ENCODE assay signal across 16 cellular contexts in genomic region chr9:130598188-130598587, GRCh38. TPM values are rescaled to one million over a fixed set of nuclear protein-coding genes. Genes with fewer than 3 reads are reported as not detected.
DNase-seq lines count a peak whose midpoint lies in the region; ATAC-seq, FAIRE-seq and TF ChIP-seq lines count a peak whose summit lies in the region.
"Had no signal": no experiment of that assay in that cellular context is flagged by ENCODE, and none has a peak within 500 bp of the region (broad histone marks: within the 10 kb centered on the region; RNA-seq: fewer than 3 reads in every experiment).

No MANE protein-coding gene starts in this region.

- TF ChIP-seq POLR2A in K562 (conservative IDR thresholded peaks at IDR 0.05) (no peak), HepG2 (IDR thresholded peaks at IDR 0.05; ENCODE audit: insufficient read depth in 1 of 2, low read depth in 2 of 2, low read length in 2 of 2) (no peak)

- ATAC-seq in K562 (no peak), HepG2 (peak; percentile 73), GM18873 (IDR thresholded peaks at IDR 0.05; ENCODE audit: low FRiP score, unreplicated experiment) (no peak), lower lobe of right lung (no peak), GM18868 (IDR thresholded peaks at IDR 0.05; ENCODE audit: unreplicated experiment) (no peak)

- H3K9me1 ChIP-seq in K562 (ENCODE audit: control insufficient read depth, insufficient read depth, low read length): no peaks in the 10 kb centered on the region

- no peak overlapping the region for H3K9ac ChIP-seq in K562 (ENCODE audit: insufficient read depth in 1 of 2, low read depth in 2 of 2, low read length in 2 of 2)
- H3K9ac ChIP-seq in HepG2 (ENCODE audit: insufficient read depth, low read depth, low read length): no peak overlapping the region
- H3K9ac ChIP-seq: BLaER1 had no signal

- no TSS peak for BruUV-seq in K562 (replicated peaks; lab: Mats Ljungman, UMichigan)
- no TSS peak for BruUV-seq in HepG2 (replicated peaks; lab: Mats Ljungman, UMichigan)

- 94% methylated on average over 5 of the region's 5 CpGs for WGBS in K562 (ENCODE audit: insufficient coverage, low coverage, missing lambda C conversion rate)
- WGBS in HepG2 (ENCODE audit: low lambda C conversion rate): 22% methylated on average over 5 of the region's 5 CpGs

- no peak for TF ChIP-seq CTCF in K562 (IDR thresholded peaks at IDR 0.05 in 2 of 3, conservative IDR thresholded peaks at IDR 0.05 in 1 of 3; ENCODE audit: insufficient read depth in 2 of 3, low read depth in 1 of 3, low read length in 3 of 3)
- TF ChIP-seq CTCF in HepG2 (CRISPR knock-in tag; IDR thresholded peaks at IDR 0.05): no peak
- no peak for TF ChIP-seq CTCF in lower lobe of right lung (IDR thresholded peaks at IDR 0.05)

- H3K79me2 ChIP-seq in K562 (ENCODE audit: control insufficient read depth, insufficient read depth, low read length): peaks cover 11% of the 10 kb centered on the region
- peaks cover 15% of the 10 kb centered on the region for H3K79me2 ChIP-seq in HepG2 (ENCODE audit: insufficient read depth, low read length)

- TF ChIP-seq RAD21 in K562 (CRISPR knock-in tag; conservative IDR thresholded peaks at IDR 0.05 in 1 of 2, IDR thresholded peaks at IDR 0.05 in 1 of 2) (no peak), HepG2 (CRISPR knock-in tag; IDR thresholded peaks at IDR 0.05) (no peak)

- peaks cover 5% of the 10 kb centered on the region; the same call in 1 of the 2 replicates for H4K20me1 ChIP-seq in K562 (replicated peaks; ENCODE audit: control insufficient read depth, insufficient read depth, low read length)
- H4K20me1 ChIP-seq in HepG2 (ENCODE audit: insufficient read depth, low read length): no peaks in the 10 kb centered on the region

- H2AFZ ChIP-seq in K562 (ENCODE audit: low read depth, low read length) (no peak overlapping the region), HepG2 (ENCODE audit: low read length) (no peak overlapping the region)

- in situ Hi-C loops in K562 (cut with MboI): no loop called here
- in situ Hi-C loops in HepG2 (cut with HindIII; ENCODE audit: extremely low pct_ligation_motif_present, low pct_unique_long_range_greater_than_20kb): no loop called here

- DNase-seq in NOMO-1 (lab: John Stamatoyannopoulos, UW; ENCODE audit: unreplicated experiment in 2 of 2): peak; percentile 1 to 6
- no peak for DNase-seq in NOMO-1 treated with DMSO at 0.1 percent for 48 hours (lab: John Stamatoyannopoulos, UW; ENCODE audit: unreplicated experiment)
- DNase-seq in K562 (ENCODE audit: extremely low read depth in 1 of 4, low spot score in 3 of 4): no peak
- DNase-seq in HepG2 (ENCODE audit: low spot score): peak; percentile 60
- no peak for DNase-seq in lower lobe of right lung
- DNase-seq: AML-193; CD8-positive, alpha-beta memory T cell; DMS53; GF-D8; HCEC 1CT; HFFc6; KG1 had no signal

- H3K4me3 ChIP-seq in K562 (no peak overlapping the region), HepG2 (replicated peaks in 1 of 3; ENCODE audit: insufficient read depth in 1 of 3, low read depth in 2 of 3, low read length in 3 of 3) (no peak overlapping the region), lower lobe of right lung (no peak overlapping the region)
- H3K4me3 ChIP-seq: BLaER1 had no signal

- H3K27ac ChIP-seq in K562 (ENCODE audit: extremely low read depth, low read depth, low read length) (no peak overlapping the region), HepG2 (ENCODE audit: extremely low read length, insufficient read depth, low read length) (peak overlapping the region; percentile 72), lower lobe of right lung (no peak overlapping the region)
- H3K27ac ChIP-seq: 22Rv1, BLaER1 had no signal

- H3K36me3 ChIP-seq in K562 (ENCODE audit: control insufficient read depth, insufficient read depth, low read length) (peaks cover 71% of the 10 kb centered on the region), HepG2 (replicated peaks in 1 of 2; ENCODE audit: control insufficient read depth in 1 of 2, insufficient read depth in 2 of 2, low read length in 2 of 2) (peaks cover 6 to 38% of the 10 kb centered on the region in 2 experiments), lower lobe of right lung (peaks cover 76% of the 10 kb centered on the region)

- H3K4me2 ChIP-seq in K562 (ENCODE audit: insufficient read depth, low read length) (no peak overlapping the region), HepG2 (ENCODE audit: low read depth, low read length) (peak overlapping the region; percentile 42; the same call in 1 of the 2 replicates)
- H3K4me2 ChIP-seq: BLaER1 had no signal

- H3K4me1 ChIP-seq in K562 (replicated peaks in 1 of 2; ENCODE audit: control insufficient read depth in 2 of 2, insufficient read depth in 2 of 2, low read length in 2 of 2): no peaks in the 10 kb centered on the region
- H3K4me1 ChIP-seq in HepG2 (ENCODE audit: insufficient read depth, low read length): peaks cover 66% of the 10 kb centered on the region
- H3K4me1 ChIP-seq in lower lobe of right lung: no peaks in the 10 kb centered on the region
- H3K4me1 ChIP-seq: BLaER1 had no signal

- no peaks in the 10 kb centered on the region for H3K9me3 ChIP-seq in K562 (replicated peaks; ENCODE audit: control insufficient read depth, insufficient read depth, low read depth, low read length)
- no peaks in the 10 kb centered on the region for H3K9me3 ChIP-seq in HepG2 (ENCODE audit: low read length)
- H3K9me3 ChIP-seq in lower lobe of right lung: no peaks in the 10 kb centered on the region
- H3K9me3 ChIP-seq: BLaER1 had no signal

- intact Hi-C loops in K562 (cut with micrococcal nuclease) (no loop called here), HepG2 (cut with micrococcal nuclease; ENCODE audit: unreplicated experiment) (loop anchor here (10.0 kb wide), 1 partner anchor 87 kb away; no protein-coding TSS in a partner anchor), lower lobe of right lung (cut with DNase I) (no loop called here)

- no peak for FAIRE-seq in K562 (lab: Jason Lieb, UNC)
- peak; percentile 87 for FAIRE-seq in HepG2 (lab: Jason Lieb, UNC)

- TF ChIP-seq EP300 in K562 (IDR thresholded peaks at IDR 0.05; ENCODE audit: low read length) (no peak), HepG2 (IDR thresholded peaks at IDR 0.05; ENCODE audit: low read depth in 2 of 2, low read length in 2 of 2) (peak; percentile 86 to 89), HepG2 (CRISPR knock-in tag; IDR thresholded peaks at IDR 0.05; ENCODE audit: borderline replicate concordance) (peak; percentile 66; the same call in 1 of the 2 replicates)

- CTCF ChIA-PET in K562 (lab: Yijun Ruan, JAX; ENCODE audit: low intra/inter-chr PET ratio): no interaction called here
- CTCF ChIA-PET in HepG2 (lab: Yijun Ruan, JAX; ENCODE audit: low intra/inter-chr PET ratio, low total read pairs): no interaction called here

- H3K27me3 ChIP-seq in K562 (ENCODE audit: control insufficient read depth in 2 of 2, insufficient read depth in 2 of 2, low read length in 2 of 2): no peaks in the 10 kb centered on the region
- H3K27me3 ChIP-seq in HepG2 (ENCODE audit: control insufficient read depth in 1 of 2, insufficient read depth in 2 of 2, low read length in 2 of 2): no peaks in the 10 kb centered on the region
- H3K27me3 ChIP-seq in lower lobe of right lung (ENCODE audit: low read depth): no peaks in the 10 kb centered on the region
- H3K27me3 ChIP-seq: BLaER1 had no signal

- POLR2A ChIA-PET in K562 (lab: Yijun Ruan, JAX): interaction anchor here (0.6 to 1.6 kb wide), 3 partner anchors 12 to 17 kb away, joined by 3 read pairs; no protein-coding TSS in a partner anchor
- POLR2A ChIA-PET in HepG2 (lab: Yijun Ruan, JAX): interaction anchor here (1.5 to 1.6 kb wide), 2 partner anchors 19 to 99 kb away, joined by 6 to 15 read pairs; partner anchors contain the start of gene FUBP3

RNA-seq across cellular contexts. Expression of gene FUBP3, which starts 18.8 kb away (rescaled TPM):
- total RNA-seq in K562 (2011; cell fraction: chromatin; rRNA removed; ENCODE audit: low replicate concordance): 99.7 and 118 TPM in 2 replicates
- 54.1 and 60.0 TPM in 2 replicates for total RNA-seq in K562 (2011; cell fraction: nucleolus; rRNA removed)
- total RNA-seq in K562 (2011; cell fraction: nucleoplasm; rRNA removed): 85.2 and 92.0 TPM in 2 replicates
- 64.0 and 82.7 TPM in 2 replicates for total RNA-seq in K562 (2014; rRNA removed)
- total RNA-seq in K562 (2014; rRNA removed; fragmentation: Illumina TruSeq; extraction: Trizol): 41.0 and 43.2 TPM in 2 replicates
- total RNA-seq in K562 (2015; rRNA removed; fragmentation: Illumina TruSeq; extraction: Trizol): 45.0 and 48.1 TPM in 2 replicates
- 51.7 and 54.0 TPM in 2 replicates for total RNA-seq in K562 (2021)
- polyA plus RNA-seq in K562 (2011; rRNA removed): 35.3 and 40.1 TPM in 2 replicates
- polyA plus RNA-seq in K562 (2011; cell fraction: cytosol; rRNA removed): 18.3 and 22.3 TPM in 2 replicates
- polyA plus RNA-seq in K562 (2011; cell fraction: nucleus; rRNA removed): 86.0 and 122 TPM in 2 replicates
- polyA plus RNA-seq in K562 (2012): 45.9 and 47.7 TPM in 2 replicates
- polyA plus RNA-seq in K562 (2014; fragmentation: Illumina TruSeq; extraction: Trizol): 57.0 and 70.8 TPM in 2 replicates
- 1 to 10 TPM; 3.0 to 7.1 TPM for polyA plus RNA-seq in K562 (2014; fragmentation: Nextera tagmentation; extraction: Ambion mirVana)
- 56.8 and 68.9 TPM in 2 replicates for polyA plus RNA-seq in K562 (2014; rRNA removed)
- 36.6 and 40.7 TPM in 2 replicates for polyA minus RNA-seq in K562 (2011; rRNA and poly(A)+ RNA removed)
- polyA minus RNA-seq in K562 (2011; cell fraction: cytosol; rRNA and poly(A)+ RNA removed): 19.4 and 26.0 TPM in 2 replicates
- polyA minus RNA-seq in K562 (2011; cell fraction: nucleus; rRNA and poly(A)+ RNA removed): 28.1 and 35.4 TPM in 2 replicates
- total RNA-seq in HepG2 (2016; rRNA removed; fragmentation: Illumina TruSeq; extraction: Trizol): 40.0 and 42.7 TPM in 2 replicates
- total RNA-seq in HepG2 (2016; cell fraction: cytosol; rRNA removed; fragmentation: Illumina TruSeq; extraction: Trizol; ENCODE audit: low read depth): 6.3 and 7.8 TPM in 2 replicates
- 36.9 and 42.9 TPM in 2 replicates for total RNA-seq in HepG2 (2016; cell fraction: insoluble cytoplasmic fraction; rRNA removed; fragmentation: Illumina TruSeq; extraction: Trizol)
- total RNA-seq in HepG2 (2016; cell fraction: membrane; rRNA removed; fragmentation: Illumina TruSeq; extraction: Trizol): 18.7 and 20.2 TPM in 2 replicates
- 29.1 and 31.8 TPM in 2 replicates for total RNA-seq in HepG2 (2016; cell fraction: nucleus; rRNA removed; fragmentation: Illumina TruSeq; extraction: Trizol)
- 28.7 and 45.9 TPM in 2 replicates for polyA plus RNA-seq in HepG2 (2011; rRNA removed)
- polyA plus RNA-seq in HepG2 (2011; cell fraction: cytosol; rRNA removed): 19.2 and 22.5 TPM in 2 replicates
- polyA plus RNA-seq in HepG2 (2011; cell fraction: nucleus; rRNA removed): 87.0 and 120 TPM in 2 replicates
- polyA plus RNA-seq in HepG2 (2012): 32.5 and 37.6 TPM in 2 replicates
- 4.9 and 5.9 TPM in 2 replicates for polyA plus RNA-seq in HepG2 (2016; cell fraction: cytosol; fragmentation: Illumina TruSeq; extraction: Trizol; ENCODE audit: low read depth)
- polyA plus RNA-seq in HepG2 (2016; cell fraction: insoluble cytoplasmic fraction; fragmentation: Illumina TruSeq; extraction: Trizol; ENCODE audit: low read depth): 52.7 and 56.2 TPM in 2 replicates
- 13.3 and 13.7 TPM in 2 replicates for polyA plus RNA-seq in HepG2 (2016; cell fraction: membrane; fragmentation: Illumina TruSeq; extraction: Trizol; ENCODE audit: low read depth)
- 67.5 and 77.3 TPM in 2 replicates for polyA plus RNA-seq in HepG2 (2016; cell fraction: nucleus; fragmentation: Illumina TruSeq; extraction: Trizol; ENCODE audit: insufficient read depth, low read depth)
- polyA minus RNA-seq in HepG2 (2011; rRNA and poly(A)+ RNA removed; ENCODE audit: low replicate concordance): 35.2 and 98.1 TPM in 2 replicates
- 16.8 and 22.0 TPM in 2 replicates for polyA minus RNA-seq in HepG2 (2011; cell fraction: cytosol; rRNA and poly(A)+ RNA removed)
- 26.3 and 38.8 TPM in 2 replicates for polyA minus RNA-seq in HepG2 (2011; cell fraction: nucleus; rRNA and poly(A)+ RNA removed)
- total RNA-seq in lower lobe of right lung: 46.8 TPM

Comparison
In these comparisons a context has a peak if more than half of its experiments do, and no peak if none do; other contexts are left out.
1. DNase-seq: peak in NOMO-1 (2 of 2) and HepG2 (single experiment); none in NOMO-1 treated with DMSO at 0.1 percent for 48 hours (single experiment), K562 (0 of 4) and lower lobe of right lung (single experiment).